ENCODE assay signal across 8 cellular contexts in genomic region chr20:346640-347316, GRCh38. TPM values are rescaled to one million over a fixed set of nuclear protein-coding genes. Genes with fewer than 3 reads are reported as not detected.
DNase-seq lines count a peak whose midpoint lies in the region; ATAC-seq and TF ChIP-seq lines count a peak whose summit lies in the region.

A gene with protein sequence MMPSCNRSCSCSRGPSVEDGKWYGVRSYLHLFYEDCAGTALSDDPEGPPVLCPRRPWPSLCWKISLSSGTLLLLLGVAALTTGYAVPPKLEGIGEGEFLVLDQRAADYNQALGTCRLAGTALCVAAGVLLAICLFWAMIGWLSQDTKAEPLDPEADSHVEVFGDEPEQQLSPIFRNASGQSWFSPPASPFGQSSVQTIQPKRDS (plus strand): TSS chr20:347111. CDS start chr20:349644, 2,533 bp downstream.

- TF ChIP-seq CTCF in GM23338 (conservative IDR thresholded peaks at IDR 0.05; ENCODE audit: low read depth in 2 of 2) (no peak), esophagus squamous epithelium (IDR thresholded peaks at IDR 0.05) (no peak), type B pancreatic cell (conservative IDR thresholded peaks at IDR 0.05) (no peak)

- intact Hi-C loops in esophagus squamous epithelium (cut with DNase I) = loop anchor here (10.0 kb wide), 1 partner anchor 308 kb away; the partner anchor contains the start of gene SRXN1

- peaks cover 13% of the 10 kb centered on the region; the same call in 1 of the 2 replicates for H3F3A ChIP-seq in GM23338 (replicated peaks; ENCODE audit: low read depth)

- no peaks in the 10 kb centered on the region for H3K36me3 ChIP-seq in GM23338 (ENCODE audit: insufficient read depth)
- H3K36me3 ChIP-seq in esophagus squamous epithelium = peaks cover 0 to 32% (median 8%) of the 10 kb centered on the region in 3 donors
- peaks cover 0 to 3% of the 10 kb centered on the region in 2 donors for H3K36me3 ChIP-seq in mucosa of rectum (ENCODE audit: control insufficient read depth in 2 of 2, insufficient read depth in 2 of 2, low read length in 2 of 2)

- peaks cover 15% of the 10 kb centered on the region for H3K4me1 ChIP-seq in GM23338 (ENCODE audit: insufficient read depth)
- peaks cover 6 to 34% (median 8%) of the 10 kb centered on the region in 3 donors for H3K4me1 ChIP-seq in esophagus squamous epithelium
- peaks cover 3 to 15% of the 10 kb centered on the region in 2 donors for H3K4me1 ChIP-seq in mucosa of rectum (ENCODE audit: control insufficient read depth in 2 of 2, insufficient read depth in 2 of 2, low read length in 2 of 2)

- peak within 1 kb of the TSS; percentile 97 for H3K4me2 ChIP-seq in GM23338

- peak within 1 kb of the TSS; percentile 94 for H3K4me3 ChIP-seq in GM23338
- H3K4me3 ChIP-seq in esophagus squamous epithelium = peak within 1 kb of the TSS; percentile 68 to 78 (median 76)
- peak within 1 kb of the TSS; percentile 90 to 98 for H3K4me3 ChIP-seq in mucosa of rectum (ENCODE audit: low read length in 2 of 2)

- no peaks in the 10 kb centered on the region for H4K20me1 ChIP-seq in GM23338 (replicated peaks; ENCODE audit: insufficient read depth)

- CTCF ChIA-PET in activated CD8-positive, alpha-beta memory T cell treated with anti-CD3 and anti-CD28 coated beads for 36 hours (lab: Charles Lee) = interaction anchor here (1.0 to 4.7 kb wide), 3 partner anchors 8 to 131 kb away, joined by 4 to 30 read pairs (median 5); no protein-coding TSS in a partner anchor

- POLR2A ChIA-PET in activated CD8-positive, alpha-beta memory T cell treated with anti-CD3 and anti-CD28 coated beads for 36 hours (lab: Charles Lee) = interaction anchor here (0.9 kb wide), 1 partner anchor 80 kb away, joined by 3 read pairs; no protein-coding TSS in a partner anchor

- no peaks in the 10 kb centered on the region for H3K79me2 ChIP-seq in GM23338 (replicated peaks; ENCODE audit: insufficient read depth)

- H3K36me3 Mint-ChIP-seq in GM23338 (ENCODE audit: low read depth) (peaks cover 2% of the 10 kb centered on the region; the same call in 1 of the 3 replicates), type B pancreatic cell (peaks cover 14% of the 10 kb centered on the region)

- H3K27ac ChIP-seq in GM23338 (ENCODE audit: low read depth) = peak within 1 kb of the TSS; percentile 87
- H3K27ac ChIP-seq in esophagus squamous epithelium = peak within 1 kb of the TSS; percentile 80 to 96 (median 91)
- peak within 1 kb of the TSS; percentile 93 for H3K27ac ChIP-seq in mucosa of rectum (ENCODE audit: low read depth in 2 of 2, low read length in 2 of 2)

- H3K27me3 Mint-ChIP-seq in GM23338 (ENCODE audit: insufficient read depth, low read depth, poor library complexity) (peaks cover 13% of the 10 kb centered on the region), type B pancreatic cell (no peaks in the 10 kb centered on the region)

- H3K9me3 ChIP-seq in esophagus squamous epithelium (peaks cover 0 to 12% (median 0%) of the 10 kb centered on the region in 3 donors), mucosa of rectum (ENCODE audit: control insufficient read depth in 2 of 2, low read length in 2 of 2) (peaks cover 0 to 4% of the 10 kb centered on the region in 2 donors)

- WGBS in esophagus squamous epithelium, 2 donors = 3 to 6% methylated on average over 16 to 22 of the region's 50 CpGs

- peak within 1 kb of the TSS; percentile 88 to 89 for H3K9ac ChIP-seq in mucosa of rectum (ENCODE audit: low read depth in 1 of 2, low read length in 2 of 2)

- peak within 1 kb of the TSS; percentile 88 for H3K4me3 Mint-ChIP-seq in GM23338
- peak within 1 kb of the TSS; percentile 96 for H3K4me3 Mint-ChIP-seq in type B pancreatic cell

- peak; percentile 54 for DNase-seq in DMS53 treated with DMSO at 0.1 percent for 48 hours (lab: John Stamatoyannopoulos, UW; ENCODE audit: unreplicated experiment)
- peak; percentile 79 for DNase-seq in GM23338 (ENCODE audit: low spot score)
- DNase-seq in NCI-H187 treated with DMSO at 0.1 percent for 48 hours (lab: John Stamatoyannopoulos, UW) = peak; percentile 48
- no peak for DNase-seq in esophagus squamous epithelium (lab: John Stamatoyannopoulos, UW)
- DNase-seq in type B pancreatic cell (ENCODE audit: extremely low spot score, unreplicated experiment) = no peak
- no peak for DNase-seq in foreskin melanocyte

- no peaks in the 10 kb centered on the region; the same call in 2 of the 3 replicates for H3K9me3 Mint-ChIP-seq in GM23338
- no peaks in the 10 kb centered on the region for H3K9me3 Mint-ChIP-seq in type B pancreatic cell

- no peaks in the 10 kb centered on the region for H3K27me3 ChIP-seq in GM23338 (ENCODE audit: insufficient read depth)
- H3K27me3 ChIP-seq in esophagus squamous epithelium = no peaks in the 10 kb centered on the region
- no peaks in the 10 kb centered on the region for H3K27me3 ChIP-seq in mucosa of rectum (ENCODE audit: control insufficient read depth in 2 of 2, insufficient read depth in 2 of 2, low read length in 2 of 2)

- H3K4me1 Mint-ChIP-seq in GM23338 (peaks cover 16% of the 10 kb centered on the region), type B pancreatic cell (ENCODE audit: unreplicated experiment) (peaks cover 16% of the 10 kb centered on the region)

- peak in 2 of 4 donors; percentile 17 to 41 for TF ChIP-seq POLR2A in esophagus squamous epithelium (IDR thresholded peaks at IDR 0.05)

- ATAC-seq in GM23338 = peak; percentile 72

- H3K27ac Mint-ChIP-seq in GM23338 (peak within 1 kb of the TSS; percentile 92), type B pancreatic cell (peak within 1 kb of the TSS; percentile 96)

- H3K9me2 ChIP-seq in GM23338 (ENCODE audit: insufficient read depth) = no peaks in the 10 kb centered on the region

- H2AFZ ChIP-seq in GM23338 = peak within 1 kb of the TSS; percentile 95

TF ChIP-seq in GM23338, 12 proteins besides CTCF, POLR2A, EP300 and RAD21:
- TF ChIP-seq POLR2AphosphoS5 (IDR thresholded peaks at IDR 0.05; ENCODE audit: low read depth) = no peak; the same call in none of the 2 replicates
- TF ChIP-seq EZH2 (IDR thresholded peaks at IDR 0.05; ENCODE audit: low read depth, unreplicated experiment) = no peak
- no peak for TF ChIP-seq NANOG (IDR thresholded peaks at IDR 0.05; ENCODE audit: borderline replicate concordance)
- TF ChIP-seq EZH2phosphoT487 (IDR thresholded peaks at IDR 0.05; ENCODE audit: unreplicated experiment) = no peak
- no peak for TF ChIP-seq ZNF331 (CRISPR knock-in tag; IDR thresholded peaks at IDR 0.05; ENCODE audit: low read depth)
- TF ChIP-seq REST (IDR thresholded peaks at IDR 0.05; ENCODE audit: unreplicated experiment) = no peak
- TF ChIP-seq ZNF114 (CRISPR knock-in tag; IDR thresholded peaks at IDR 0.05) = no peak

RNA-seq across cellular contexts. Expression of the gene that starts here (rescaled TPM):
- 14.4 and 19.8 TPM in 2 replicates for total RNA-seq in GM23338 (2014; rRNA removed; shearing (Covaris generic))
- 17.9 and 23.2 TPM in 2 replicates for polyA plus RNA-seq in GM23338 (2016; fragmentation: Nextera tagmentation; extraction: Ambion mirVana)
- 10 to 100 TPM; 10.6 to 11.6 TPM for total RNA-seq in activated CD8-positive, alpha-beta memory T cell treated with anti-CD3 and anti-CD28 coated beads for 36 hours
- total RNA-seq in esophagus squamous epithelium (10 to 100 TPM in 1 of 4 donors, 1 to 10 TPM in 3; 3.7 to 13.8 (median 7.2) TPM), type B pancreatic cell (ENCODE audit: low replicate concordance) (33.8 and 43.0 TPM in 2 replicates)

Comparison
In these comparisons a context has a peak if more than half of its experiments do, and no peak if none do; other contexts are left out.
1. DNase-seq: peak in DMS53 treated with DMSO at 0.1 percent for 48 hours (single experiment), GM23338 (single experiment) and NCI-H187 treated with DMSO at 0.1 percent for 48 hours (single experiment); none in esophagus squamous epithelium (single experiment), type B pancreatic cell (single experiment) and foreskin melanocyte (single experiment).
2. Peak in every context shown above with its lines, with median percentiles within 50 percentile points of each other: H3K27ac ChIP-seq and H3K4me3 ChIP-seq.